ENCODE assay signal across 17 cellular contexts in genomic region chr10:95675403-95676116, GRCh38.
"Had no signal": no experiment of that assay in that cellular context is flagged by ENCODE, and none has a peak within 500 bp of the region (broad histone marks: within the 10 kb centered on the region; RNA-seq: fewer than 3 reads in every experiment).

No MANE protein-coding gene starts in this region.

- H3K27ac ChIP-seq: adrenal gland, epithelial cell of prostate, lower lobe of right lung, neural progenitor cell, tibial nerve had no signal

- H3K9me3 ChIP-seq: adrenal gland, lower lobe of right lung, tibial nerve had no signal

- H3K4me2 ChIP-seq: neural progenitor cell, smooth muscle cell had no signal

- H3K4me3 ChIP-seq: adrenal gland, lower lobe of right lung, neural progenitor cell, smooth muscle cell, tibial nerve had no signal

- H3K4me3 Mint-ChIP-seq: activated naive CD4-positive, alpha-beta T cell treated with anti-CD3 and anti-CD28 coated beads, Interleukin-2, amount 10 ng/mL, durations not matched to agents 7 days and 5 days; central memory CD8-positive, alpha-beta T cell; neural progenitor cell had no signal

- H3K4me1 Mint-ChIP-seq: activated naive CD4-positive, alpha-beta T cell treated with anti-CD3 and anti-CD28 coated beads, Interleukin-2, amount 10 ng/mL, durations not matched to agents 7 days and 5 days; central memory CD8-positive, alpha-beta T cell had no signal

- H3K9me3 Mint-ChIP-seq: activated naive CD4-positive, alpha-beta T cell treated with anti-CD3 and anti-CD28 coated beads, Interleukin-2, amount 10 ng/mL, durations not matched to agents 7 days and 5 days; activated T-helper 2 cell treated with anti-CD3 and anti-CD28 coated beads, Interferon-gamma antibody, Interleukin-2, Interleukin-4, amounts not matched to agents 10 μg/mL and 5 μg/mL and 100 μg/mL, durations not matched to agents 14 hours and 24 hours and 36 hours; central memory CD8-positive, alpha-beta T cell; neural progenitor cell had no signal

- H3K27me3 ChIP-seq: adrenal gland, neural progenitor cell, tibial nerve had no signal

- H3K27me3 Mint-ChIP-seq: activated naive CD4-positive, alpha-beta T cell treated with anti-CD3 and anti-CD28 coated beads, Interleukin-2, amount 10 ng/mL, durations not matched to agents 7 days and 5 days; central memory CD8-positive, alpha-beta T cell had no signal

- H3K9ac ChIP-seq: neural progenitor cell had no signal

- H3K4me1 ChIP-seq: adrenal gland, lower lobe of right lung, tibial nerve had no signal

- DNase-seq: activated CD4-positive, alpha-beta T cell treated with anti-CD3 and anti-CD28 coated beads, Interleukin-2, amount 50 U/mL, for 1 hour; activated CD4-positive, CD25-positive, alpha-beta regulatory T cell; activated naive CD4-positive, alpha-beta T cell treated with anti-CD3 and anti-CD28 coated beads, Interleukin-2, amount 10 ng/mL, durations not matched to agents 7 days and 5 days; activated T-cell treated with anti-CD3 and anti-CD28 coated beads for 4 hours; adrenal gland; cortex of kidney; effector CD8-positive, alpha-beta T cell; hippocampal formation; lower lobe of right lung; midbrain; right cardiac atrium had no signal

- H3K27ac Mint-ChIP-seq: activated naive CD4-positive, alpha-beta T cell treated with anti-CD3 and anti-CD28 coated beads, Interleukin-2, amount 10 ng/mL, durations not matched to agents 7 days and 5 days; activated T-helper 2 cell treated with anti-CD3 and anti-CD28 coated beads, Interferon-gamma antibody, Interleukin-2, Interleukin-4, amounts not matched to agents 10 μg/mL and 5 μg/mL and 100 μg/mL, durations not matched to agents 14 hours and 24 hours and 36 hours; neural progenitor cell had no signal
